In genomic region chr20:20463933-20464374, GRCh38 we compare ENCODE assay signal across 11 cellular contexts.
A peak's percentile ranks its signal among the peaks of the same experiment; 100 is the strongest.
DNase-seq lines count a peak whose midpoint lies in the region; ATAC-seq and TF ChIP-seq lines count a peak whose summit lies in the region.
"Had no signal": no experiment of that assay in that cellular context is flagged by ENCODE, and none has a peak within 500 bp of the region (broad histone marks: within the 10 kb centered on the region; RNA-seq: fewer than 3 reads in every experiment).

No MANE protein-coding gene starts in this region.

- intact Hi-C loops in head of caudate nucleus (cut with DNase I), result loop anchor here (10.0 kb wide), 1 partner anchor 101 kb away; no protein-coding TSS in a partner anchor

- peak; percentile 77 for DNase-seq in COR-L47 (lab: John Stamatoyannopoulos, UW)
- peak; percentile 15 for DNase-seq in GM20000 (ENCODE audit: low spot score)
- DNase-seq in NCI-H2029 (lab: John Stamatoyannopoulos, UW), result peak; percentile 43
- peak in 39 of 42 donors; percentile 33 to 83 (median 64) for DNase-seq in head of caudate nucleus
- DNase-seq in T-helper 1 cell, result no peak
- DNase-seq in T1000 (lab: John Stamatoyannopoulos, UW), result no peak
- DNase-seq: activated naive CD8-positive, alpha-beta T cell treated with anti-CD3 and anti-CD28 coated beads, Interleukin-2, amount 10 ng/mL, durations not matched to agents 7 days and 5 days; DND-41; kidney had no signal

- TF ChIP-seq CTCF in GM20000 (IDR thresholded peaks at IDR 0.05; ENCODE audit: extremely low read depth, missing control alignments), result no peak

- ATAC-seq in activated CD4-positive, CD25-positive, alpha-beta regulatory T cell treated with anti-CD3 and anti-CD28 coated beads, Interleukin-2, amount 50 U/mL, for 24 hours, result no peak
- no peak for ATAC-seq in HG03442 (IDR thresholded peaks at IDR 0.05; ENCODE audit: unreplicated experiment)

Comparison
In these comparisons a context has a peak if more than half of its experiments do, and no peak if none do; other contexts are left out.
1. DNase-seq: peak in COR-L47 (single experiment), GM20000 (single experiment), NCI-H2029 (single experiment) and head of caudate nucleus (39 of 42); none in T-helper 1 cell (0 of 5) and T1000 (single experiment).